ENCODE assay signal across 8 cellular contexts in the genomic region with DNA sequence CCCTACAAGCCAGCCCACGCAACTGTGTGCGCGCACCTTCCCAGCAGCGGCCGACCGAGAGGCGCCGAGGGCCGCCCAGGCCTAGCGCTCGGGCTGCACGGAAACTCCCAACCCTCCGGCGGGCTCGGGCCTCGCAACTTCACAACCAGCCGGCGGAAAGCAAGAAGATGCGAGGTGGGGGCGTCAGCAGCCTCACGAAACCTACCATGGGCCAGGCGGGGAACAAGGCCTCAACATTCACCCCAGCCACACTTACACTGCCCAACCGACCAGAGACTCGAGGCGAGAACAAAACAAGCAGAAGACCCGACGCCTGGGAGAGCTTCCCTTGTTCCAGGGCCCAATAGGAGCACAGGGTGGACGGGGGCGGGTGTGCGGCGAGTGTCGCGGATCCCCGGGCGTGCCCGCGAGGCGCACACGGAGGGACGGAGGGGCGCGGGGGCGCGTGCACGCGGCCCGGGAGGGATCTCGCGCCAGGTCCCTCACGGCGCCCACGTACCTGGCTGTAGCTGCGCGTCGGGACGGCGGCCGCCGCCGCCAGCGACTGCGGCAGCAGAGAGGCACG. TPM values are rescaled to one million over a fixed set of nuclear protein-coding genes. Genes with fewer than 3 reads are reported as not detected.
DNase-seq lines count a peak whose midpoint lies in the region; ATAC-seq and TF ChIP-seq lines count a peak whose summit lies in the region.

No MANE protein-coding gene starts in this region.

- H3K27ac ChIP-seq in SK-N-SH (ENCODE audit: low read depth in 2 of 2, low read length in 1 of 2) (peak overlapping the region; percentile 79 to 87), ovary (peak overlapping the region; percentile 89 to 95), thymus (ENCODE audit: low read depth) (peak overlapping the region; percentile 97)

- no peaks in the 10 kb centered on the region for H3K9me3 ChIP-seq in SK-N-SH
- H3K9me3 ChIP-seq in ovary = no peaks in the 10 kb centered on the region
- peaks cover 1% of the 10 kb centered on the region for H3K9me3 ChIP-seq in thymus (ENCODE audit: control insufficient read depth)

- ATAC-seq in GM21717 (IDR thresholded peaks at IDR 0.05; ENCODE audit: unreplicated experiment) (peak; percentile 57), Right ventricle myocardium inferior (peak; percentile 71)
- ATAC-seq in activated naive CD4-positive, alpha-beta T cell treated with anti-CD3 and anti-CD28 coated beads, Interleukin-2, amount 50 U/mL, for 72 hours = peak; percentile 42 to 69

- peak overlapping the region; percentile 98 for H3K4me2 ChIP-seq in SK-N-SH

- H3K4me3 Mint-ChIP-seq in IgD-negative memory B cell = peak overlapping the region; percentile 94 to 99 (median 97)

- peaks cover 4 to 16% of the 10 kb centered on the region in 2 experiments for H3K36me3 ChIP-seq in SK-N-SH (replicated peaks in 1 of 2; ENCODE audit: control insufficient read depth in 1 of 2, insufficient read depth in 2 of 2, low read length in 1 of 2)
- H3K36me3 ChIP-seq in ovary = no peaks in the 10 kb centered on the region
- H3K36me3 ChIP-seq in thymus (ENCODE audit: control insufficient read depth, insufficient read depth) = peaks cover 14% of the 10 kb centered on the region

- peak; percentile 70 for DNase-seq in ELR (ENCODE audit: low read depth)
- peak; percentile 86 for DNase-seq in SK-N-SH
- DNase-seq in activated naive CD4-positive, alpha-beta T cell treated with anti-CD3 and anti-CD28 coated beads, Interleukin-2, amount 50 U/mL, for 72 hours (ENCODE audit: low spot score in 2 of 2) = peak; percentile 60 to 72
- DNase-seq in Right ventricle myocardium inferior (ENCODE audit: missing footprints) = peak; percentile 85
- DNase-seq in ovary = peak; percentile 45 to 74 (median 56)

- H3K9me2 ChIP-seq in SK-N-SH = no peaks in the 10 kb centered on the region

- H2AFZ ChIP-seq in SK-N-SH (ENCODE audit: low read depth) = peak overlapping the region; percentile 51; the same call in 1 of the 2 replicates

- peak overlapping the region; percentile 91 to 97 (median 96) for H3K27ac Mint-ChIP-seq in IgD-negative memory B cell
- peak overlapping the region; percentile 94 to 96 for H3K27ac Mint-ChIP-seq in activated naive CD4-positive, alpha-beta T cell treated with anti-CD3 and anti-CD28 coated beads, Interleukin-2, amount 50 U/mL, for 72 hours

- peaks cover 0 to 4% of the 10 kb centered on the region in 2 experiments; a peak in 2 of 4 replicates for H3K4me1 ChIP-seq in SK-N-SH (ENCODE audit: control insufficient read depth in 1 of 2, insufficient read depth in 2 of 2, low read depth in 1 of 2, low read length in 1 of 2)
- H3K4me1 ChIP-seq in ovary (ENCODE audit: insufficient read depth) = peaks cover 5% of the 10 kb centered on the region
- peaks cover 15% of the 10 kb centered on the region for H3K4me1 ChIP-seq in thymus (ENCODE audit: control insufficient read depth, insufficient read depth, low read length)

- peak overlapping the region; percentile 89 for H3K9ac ChIP-seq in SK-N-SH

- no peak for TF ChIP-seq RAD21 in SK-N-SH (IDR thresholded peaks at IDR 0.05; ENCODE audit: low read length)

- H3K4me1 Mint-ChIP-seq in IgD-negative memory B cell = peaks cover 19 to 34% (median 27%) of the 10 kb centered on the region in 3 donors

- H3K4me3 ChIP-seq in SK-N-SH (ENCODE audit: low read depth in 2 of 2, low read length in 1 of 2) = peak overlapping the region; percentile 81 to 87
- peak overlapping the region; percentile 97 for H3K4me3 ChIP-seq in ovary
- peak overlapping the region; percentile 97 for H3K4me3 ChIP-seq in thymus (ENCODE audit: low read length)

- TF ChIP-seq POLR2A in ovary (IDR thresholded peaks at IDR 0.05) = no peak

- peaks cover 53% of the 10 kb centered on the region for H3K79me2 ChIP-seq in SK-N-SH (ENCODE audit: insufficient read depth)

- H3K9me3 Mint-ChIP-seq in IgD-negative memory B cell = no peaks in the 10 kb centered on the region
- no peaks in the 10 kb centered on the region for H3K9me3 Mint-ChIP-seq in activated naive CD4-positive, alpha-beta T cell treated with anti-CD3 and anti-CD28 coated beads, Interleukin-2, amount 50 U/mL, for 72 hours

- peaks cover 5% of the 10 kb centered on the region for H3F3A ChIP-seq in SK-N-SH (replicated peaks; ENCODE audit: insufficient read depth)

- TF ChIP-seq EP300 in SK-N-SH (IDR thresholded peaks at IDR 0.05; ENCODE audit: borderline replicate concordance in 1 of 2, low read depth in 1 of 2, low read length in 1 of 2) (no peak), ovary (IDR thresholded peaks at IDR 0.05) (no peak)

- no peaks in the 10 kb centered on the region for H3K27me3 Mint-ChIP-seq in IgD-negative memory B cell

- peaks cover 3% of the 10 kb centered on the region for H3K36me3 Mint-ChIP-seq in IgD-negative memory B cell
- peaks cover 12 to 22% of the 10 kb centered on the region in 2 donors for H3K36me3 Mint-ChIP-seq in activated naive CD4-positive, alpha-beta T cell treated with anti-CD3 and anti-CD28 coated beads, Interleukin-2, amount 50 U/mL, for 72 hours

- WGBS in SK-N-SH (ENCODE audit: low lambda C conversion rate) = 0% methylated on average over 4 of the region's 63 CpGs
- WGBS in ovary, 3 donors = 0% methylated on average over 26 to 63 of the region's 63 CpGs
- under 1% methylated on average over 63 of the region's 63 CpGs for WGBS in thymus

- POLR2A ChIA-PET in SK-N-SH (lab: Yijun Ruan, JAX) = interaction anchor here (0.6 to 2.4 kb wide), 7 partner anchors 11 to 158 kb away, joined by 3 to 12 read pairs (median 4); a partner anchor contains a TSS

- H3K27me3 ChIP-seq in SK-N-SH (ENCODE audit: insufficient read depth) (no peaks in the 10 kb centered on the region), ovary (no peaks in the 10 kb centered on the region), thymus (ENCODE audit: control insufficient read depth, insufficient read depth) (no peaks in the 10 kb centered on the region)

- CTCF ChIA-PET in SK-N-SH (lab: Yijun Ruan, JAX) = interaction anchor here (1.0 to 1.3 kb wide), 2 partner anchors 171 kb away, joined by 3 to 6 read pairs; no protein-coding TSS in a partner anchor

- intact Hi-C loops in Right ventricle myocardium inferior (cut with DNase I) (loop anchor here (1.0 to 5.0 kb wide), 3 partner anchors 132 to 154 kb away; a partner anchor contains a TSS), ovary (cut with DNase I) (loop anchor here in 3 of 4 donors (5.0 to 10.0 kb wide), 3 partner anchors 152 to 156 kb away; a partner anchor contains a TSS)

- TF ChIP-seq CTCF in SK-N-SH (IDR thresholded peaks at IDR 0.05) (no peak), ovary (IDR thresholded peaks at IDR 0.05) (peak in 1 of 3 donors; percentile 7)

- peaks cover 42% of the 10 kb centered on the region for H4K20me1 ChIP-seq in SK-N-SH (ENCODE audit: insufficient read depth)

TF ChIP-seq in SK-N-SH, 30 proteins besides CTCF, POLR2A, EP300 and RAD21 (continues in another document):
- TF ChIP-seq RXRA (IDR thresholded peaks at IDR 0.05; ENCODE audit: borderline replicate concordance, low read depth) (no peak), GABPA (IDR thresholded peaks at IDR 0.05; ENCODE audit: low read depth) (no peak), ELF1 (IDR thresholded peaks at IDR 0.05) (no peak), TCF12 (IDR thresholded peaks at IDR 0.05) (no peak), SIN3A (IDR thresholded peaks at IDR 0.05; ENCODE audit: borderline replicate concordance, low read depth, low read length) (no peak), GATA2 (CRISPR knock-in tag; IDR thresholded peaks at IDR 0.05) (no peak), TAF1 (IDR thresholded peaks at IDR 0.05; ENCODE audit: borderline replicate concordance, low read depth, low read length) (no peak), JUND (IDR thresholded peaks at IDR 0.05) (no peak), TEAD4 (IDR thresholded peaks at IDR 0.05; ENCODE audit: borderline replicate concordance, insufficient read depth) (no peak), RFX5 (IDR thresholded peaks at IDR 0.05; ENCODE audit: low read length) (no peak), NRF1 (IDR thresholded peaks at IDR 0.05; ENCODE audit: low read depth, low read length) (no peak)
- TF ChIP-seq, protein P1, sequence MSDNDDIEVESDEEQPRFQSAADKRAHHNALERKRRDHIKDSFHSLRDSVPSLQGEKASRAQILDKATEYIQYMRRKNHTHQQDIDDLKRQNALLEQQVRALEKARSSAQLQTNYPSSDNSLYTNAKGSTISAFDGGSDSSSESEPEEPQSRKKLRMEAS (IDR thresholded peaks at IDR 0.05; ENCODE audit: low read depth) = no peak
- TF ChIP-seq, protein P2, sequence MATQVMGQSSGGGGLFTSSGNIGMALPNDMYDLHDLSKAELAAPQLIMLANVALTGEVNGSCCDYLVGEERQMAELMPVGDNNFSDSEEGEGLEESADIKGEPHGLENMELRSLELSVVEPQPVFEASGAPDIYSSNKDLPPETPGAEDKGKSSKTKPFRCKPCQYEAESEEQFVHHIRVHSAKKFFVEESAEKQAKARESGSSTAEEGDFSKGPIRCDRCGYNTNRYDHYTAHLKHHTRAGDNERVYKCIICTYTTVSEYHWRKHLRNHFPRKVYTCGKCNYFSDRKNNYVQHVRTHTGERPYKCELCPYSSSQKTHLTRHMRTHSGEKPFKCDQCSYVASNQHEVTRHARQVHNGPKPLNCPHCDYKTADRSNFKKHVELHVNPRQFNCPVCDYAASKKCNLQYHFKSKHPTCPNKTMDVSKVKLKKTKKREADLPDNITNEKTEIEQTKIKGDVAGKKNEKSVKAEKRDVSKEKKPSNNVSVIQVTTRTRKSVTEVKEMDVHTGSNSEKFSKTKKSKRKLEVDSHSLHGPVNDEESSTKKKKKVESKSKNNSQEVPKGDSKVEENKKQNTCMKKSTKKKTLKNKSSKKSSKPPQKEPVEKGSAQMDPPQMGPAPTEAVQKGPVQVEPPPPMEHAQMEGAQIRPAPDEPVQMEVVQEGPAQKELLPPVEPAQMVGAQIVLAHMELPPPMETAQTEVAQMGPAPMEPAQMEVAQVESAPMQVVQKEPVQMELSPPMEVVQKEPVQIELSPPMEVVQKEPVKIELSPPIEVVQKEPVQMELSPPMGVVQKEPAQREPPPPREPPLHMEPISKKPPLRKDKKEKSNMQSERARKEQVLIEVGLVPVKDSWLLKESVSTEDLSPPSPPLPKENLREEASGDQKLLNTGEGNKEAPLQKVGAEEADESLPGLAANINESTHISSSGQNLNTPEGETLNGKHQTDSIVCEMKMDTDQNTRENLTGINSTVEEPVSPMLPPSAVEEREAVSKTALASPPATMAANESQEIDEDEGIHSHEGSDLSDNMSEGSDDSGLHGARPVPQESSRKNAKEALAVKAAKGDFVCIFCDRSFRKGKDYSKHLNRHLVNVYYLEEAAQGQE (IDR thresholded peaks at IDR 0.05; ENCODE audit: low read depth, low read length) = no peak

RNA-seq across cellular contexts. Expression of a gene that starts 0.6 kb away (rescaled TPM):
- polyA plus RNA-seq in IgD-negative memory B cell = 61.5 TPM
- polyA plus RNA-seq in SK-N-SH (2012; rRNA removed) = 44.2 and 63.7 TPM in 2 replicates
- 62.9 and 76.6 TPM in 2 replicates for polyA plus RNA-seq in SK-N-SH (2012; cell fraction: cytosol; rRNA removed)
- 35.1 and 51.6 TPM in 2 replicates for polyA plus RNA-seq in SK-N-SH (2012; cell fraction: nucleus; rRNA removed)
- total RNA-seq in activated naive CD4-positive, alpha-beta T cell treated with anti-CD3 and anti-CD28 coated beads, Interleukin-2, amount 50 U/mL, for 72 hours = 10 to 100 TPM; 85.9 to 91.0 TPM
- 96.8 TPM for total RNA-seq in Right ventricle myocardium inferior
- total RNA-seq in ovary = 10 to 100 TPM; 28.4 to 48.3 (median 44.3) TPM
- polyA plus RNA-seq in ovary = 10 to 100 TPM; 40.2 to 78.7 TPM
- 78.7 TPM for polyA plus RNA-seq in thymus

Comparison
In these comparisons a context has a peak if more than half of its experiments do, and no peak if none do; other contexts are left out.
1. Peak in every context shown above with its lines: DNase-seq, ATAC-seq, H3K4me3 ChIP-seq and H3K27ac ChIP-seq.